Comparison of ENCODE assay signal across 8 cellular contexts in the genomic region with DNA sequence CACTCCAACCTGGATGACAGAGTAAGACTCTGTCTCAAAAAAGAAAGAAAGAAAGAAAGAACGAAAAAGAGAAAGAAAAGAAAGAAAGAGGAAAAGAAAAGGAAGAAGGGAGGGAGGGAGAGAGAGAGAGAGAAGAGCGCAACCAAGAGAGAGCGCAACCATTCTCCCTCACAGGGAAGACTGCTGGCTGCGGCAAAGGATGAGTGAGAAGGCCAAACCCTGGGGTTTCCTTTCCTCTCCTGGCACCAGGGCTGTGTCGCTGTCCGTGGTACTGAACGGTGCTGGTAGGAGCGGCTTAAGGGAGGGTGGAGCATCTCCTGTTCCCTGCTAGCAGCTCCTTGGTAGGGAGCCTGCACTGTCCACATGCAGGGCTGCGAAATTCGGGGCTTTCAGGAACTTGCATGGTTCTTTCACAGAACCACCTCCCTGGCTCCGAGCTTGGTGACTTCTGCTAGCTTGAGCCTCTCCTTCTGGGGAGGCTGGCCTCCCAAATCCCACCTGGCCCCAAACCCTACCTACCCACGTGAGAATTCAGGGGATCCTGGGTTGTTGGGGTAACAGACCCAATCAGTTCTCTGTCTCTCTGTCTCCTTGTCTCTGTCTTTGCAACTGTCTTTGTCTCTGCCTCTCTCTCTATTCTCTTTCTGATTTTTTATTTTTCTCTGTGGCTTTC. TPM values are rescaled to one million over a fixed set of nuclear protein-coding genes. Genes with fewer than 3 reads are reported as not detected.
DNase-seq lines count a peak whose midpoint lies in the region; ATAC-seq and TF ChIP-seq lines count a peak whose summit lies in the region.
"Had no signal": no experiment of that assay in that cellular context is flagged by ENCODE, and none has a peak within 500 bp of the region (broad histone marks: within the 10 kb centered on the region; RNA-seq: fewer than 3 reads in every experiment).

No MANE protein-coding gene starts in this region.

- H3K9me3 Mint-ChIP-seq in activated naive CD4-positive, alpha-beta T cell treated with anti-CD3 and anti-CD28 coated beads for 36 hours: peaks cover 8% of the 10 kb centered on the region

- intact Hi-C loops in activated naive CD4-positive, alpha-beta T cell treated with anti-CD3 and anti-CD28 coated beads for 36 hours (cut with micrococcal nuclease): loop anchor here (5.0 kb wide), 1 partner anchor 637 kb away; no protein-coding TSS in a partner anchor

- H3K27me3 Mint-ChIP-seq in activated naive CD4-positive, alpha-beta T cell treated with anti-CD3 and anti-CD28 coated beads for 36 hours (ENCODE audit: low read depth): peaks cover 14% of the 10 kb centered on the region

- no peaks in the 10 kb centered on the region for H3K4me1 Mint-ChIP-seq in activated naive CD4-positive, alpha-beta T cell treated with anti-CD3 and anti-CD28 coated beads for 36 hours (ENCODE audit: low read depth)

- H3K4me1 ChIP-seq in cardiac muscle cell (ENCODE audit: low read depth): no peaks in the 10 kb centered on the region

- H3K4me3 ChIP-seq in H7 (ENCODE audit: insufficient read depth, low read depth, low read length): no peak overlapping the region
- no peak overlapping the region for H3K4me3 ChIP-seq in cardiac muscle cell
- H3K4me3 ChIP-seq: dorsolateral prefrontal cortex had no signal

- H3K36me3 ChIP-seq in H7 (replicated peaks; ENCODE audit: control insufficient read depth, insufficient read depth, low read length) (no peaks in the 10 kb centered on the region), cardiac muscle cell (no peaks in the 10 kb centered on the region)

- ATAC-seq in GM18511 (IDR thresholded peaks at IDR 0.05; ENCODE audit: unreplicated experiment): no peak

- H3K27ac Mint-ChIP-seq in activated naive CD4-positive, alpha-beta T cell treated with anti-CD3 and anti-CD28 coated beads for 36 hours: no peak overlapping the region

- no peaks in the 10 kb centered on the region for H3K36me3 Mint-ChIP-seq in activated naive CD4-positive, alpha-beta T cell treated with anti-CD3 and anti-CD28 coated beads for 36 hours (ENCODE audit: low read depth)

- in situ Hi-C loops in SK-MEL-5 (cut with HindIII; ENCODE audit: low pct_unique_long_range_greater_than_20kb, low sequenced_read_pairs): no loop called here

- H3K27ac ChIP-seq in cardiac muscle cell: no peak overlapping the region
- H3K27ac ChIP-seq: dorsolateral prefrontal cortex had no signal

- CTCF ChIA-PET in activated naive CD4-positive, alpha-beta T cell treated with anti-CD3 and anti-CD28 coated beads for 36 hours (lab: Charles Lee): no interaction called here

- H3K27me3 ChIP-seq in H7 (ENCODE audit: control insufficient read depth, insufficient read depth, low read length) (no peaks in the 10 kb centered on the region; the same call in 1 of the 2 replicates), cardiac muscle cell (peaks cover 54% of the 10 kb centered on the region)

- H3K4me3 Mint-ChIP-seq in activated naive CD4-positive, alpha-beta T cell treated with anti-CD3 and anti-CD28 coated beads for 36 hours: no peak overlapping the region

- no peak for TF ChIP-seq CTCF in cardiac muscle cell (IDR thresholded peaks at IDR 0.05; ENCODE audit: low read depth, low read length)

- DNase-seq in H7 (peak; percentile 92), SK-MEL-5 (ENCODE audit: low read depth, low spot score) (peak; percentile 80), cardiac muscle cell (ENCODE audit: low read depth in 1 of 2, low spot score in 1 of 2) (peak; percentile 94 to 95), renal cortical epithelial cell (ENCODE audit: low read depth) (peak; percentile 57), NCI-H774 (lab: John Stamatoyannopoulos, UW) (no peak)
- peak; percentile 84 for DNase-seq in activated naive CD4-positive, alpha-beta T cell treated with anti-CD3 and anti-CD28 coated beads for 36 hours

- H3K9me3 ChIP-seq in cardiac muscle cell (ENCODE audit: low read depth): no peaks in the 10 kb centered on the region

RNA-seq across cellular contexts. Expression of gene ZNRF4, which starts 51.1 kb away (rescaled TPM):
- not detected in 2 replicates for total RNA-seq in H7 (2014; rRNA removed; shearing (Covaris generic))
- total RNA-seq in SK-MEL-5 (2014; rRNA removed; shearing (Covaris generic)): not detected in 2 replicates
- not detected in 2 replicates for polyA plus RNA-seq in SK-MEL-5 (2015; cell fraction: cytosol; rRNA removed)
- polyA plus RNA-seq in SK-MEL-5 (2015; cell fraction: nucleus; rRNA removed): not detected in 2 replicates
- total RNA-seq in activated naive CD4-positive, alpha-beta T cell treated with anti-CD3 and anti-CD28 coated beads for 36 hours: not detected
- total RNA-seq in cardiac muscle cell (not detected in 2 replicates), renal cortical epithelial cell (not detected in 2 replicates)
- 0.60 TPM in 1 of 2 replicates, not detected in the other for polyA plus RNA-seq in cardiac muscle cell
